8 cellular contexts compared by ENCODE assay signal in the genomic region with DNA sequence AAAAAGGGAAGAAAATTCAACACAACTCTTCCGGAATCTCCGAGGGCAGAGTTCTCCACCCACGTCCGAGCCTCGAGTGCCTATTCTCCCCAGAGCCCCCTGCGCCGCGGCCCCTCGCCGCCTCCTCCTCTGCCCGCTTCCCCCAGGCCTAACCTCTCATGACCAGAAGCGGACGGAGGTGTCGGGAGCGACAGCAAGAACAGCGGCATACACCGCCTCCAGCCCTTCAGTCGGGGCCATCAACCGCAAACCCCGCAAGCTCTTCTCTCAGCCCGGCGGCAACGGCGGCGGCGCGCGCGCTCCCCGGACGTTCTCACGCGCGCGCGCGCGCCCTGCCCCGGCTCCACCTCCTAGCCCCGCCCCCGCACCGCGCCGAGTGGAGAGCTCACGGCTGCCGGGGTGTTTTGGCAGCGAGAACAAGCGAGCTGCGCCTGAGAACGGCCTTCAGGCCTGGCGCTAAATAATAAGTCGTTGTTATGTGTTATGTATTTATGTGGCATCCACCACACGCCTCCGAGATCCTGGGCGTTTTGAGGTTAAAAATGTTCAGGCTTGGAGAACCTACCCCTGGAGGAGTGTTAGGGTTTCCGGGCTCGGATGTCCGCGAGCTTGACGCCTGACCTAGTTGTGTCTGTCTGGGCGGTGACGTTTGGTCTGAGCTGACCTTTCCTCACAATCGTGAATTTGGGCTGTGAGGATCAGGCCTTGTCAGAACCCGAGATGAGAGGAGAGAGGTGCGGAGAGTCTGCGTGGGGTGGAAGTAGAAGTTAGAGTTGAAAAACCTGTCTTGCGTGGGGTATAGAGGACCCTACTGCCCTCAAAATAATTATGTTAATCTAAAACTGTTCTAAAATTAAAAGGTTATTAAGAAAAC. TPM values are rescaled to one million over a fixed set of nuclear protein-coding genes. Genes with fewer than 3 reads are reported as not detected.
DNase-seq lines count a peak whose midpoint lies in the region; ATAC-seq and TF ChIP-seq lines count a peak whose summit lies in the region.

A gene with protein sequence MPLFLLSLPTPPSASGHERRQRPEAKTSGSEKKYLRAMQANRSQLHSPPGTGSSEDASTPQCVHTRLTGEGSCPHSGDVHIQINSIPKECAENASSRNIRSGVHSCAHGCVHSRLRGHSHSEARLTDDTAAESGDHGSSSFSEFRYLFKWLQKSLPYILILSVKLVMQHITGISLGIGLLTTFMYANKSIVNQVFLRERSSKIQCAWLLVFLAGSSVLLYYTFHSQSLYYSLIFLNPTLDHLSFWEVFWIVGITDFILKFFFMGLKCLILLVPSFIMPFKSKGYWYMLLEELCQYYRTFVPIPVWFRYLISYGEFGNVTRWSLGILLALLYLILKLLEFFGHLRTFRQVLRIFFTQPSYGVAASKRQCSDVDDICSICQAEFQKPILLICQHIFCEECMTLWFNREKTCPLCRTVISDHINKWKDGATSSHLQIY (minus strand): TSS at position 286 of the 874 bp plus-strand sequence. CDS start 77 bp downstream, at position 209.

- DNase-seq in NCI-H187 treated with DMSO at 0.1 percent for 48 hours (lab: John Stamatoyannopoulos, UW) (peak; percentile 3), T1000 (lab: John Stamatoyannopoulos, UW) (peak; percentile 83), astrocyte of the hippocampus (ENCODE audit: low read depth, low spot score) (peak; percentile 95), hepatic stellate cell (ENCODE audit: low spot score) (peak; percentile 86), uterus (peak; percentile 86)

- H3K4me3 ChIP-seq in GM12875 (ENCODE audit: low read depth, low read length), result peak within 1 kb of the TSS; percentile 67
- peak within 1 kb of the TSS; percentile 87 for H3K4me3 ChIP-seq in rectal smooth muscle tissue (ENCODE audit: low read length)
- peak within 1 kb of the TSS; percentile 71 to 94 for H3K4me3 ChIP-seq in uterus

- no peaks in the 10 kb centered on the region for H3K9me3 ChIP-seq in uterus

- H3K4me1 ChIP-seq in rectal smooth muscle tissue (ENCODE audit: control insufficient read depth, insufficient read depth, low read length) (peaks cover 3% of the 10 kb centered on the region), uterus (no peaks in the 10 kb centered on the region)

- ATAC-seq in HG02870 (IDR thresholded peaks at IDR 0.05; ENCODE audit: unreplicated experiment), result peak; percentile 56

- H3K36me3 ChIP-seq in rectal smooth muscle tissue (ENCODE audit: control insufficient read depth, insufficient read depth, low read length), result no peaks in the 10 kb centered on the region
- no peaks in the 10 kb centered on the region for H3K36me3 ChIP-seq in uterus

- TF ChIP-seq CTCF in GM12875 (IDR thresholded peaks at IDR 0.05; ENCODE audit: borderline replicate concordance, insufficient read depth, low read depth, low read length), result no peak
- peak in 1 of 4 experiments; percentile 9 for TF ChIP-seq CTCF in uterus (IDR thresholded peaks at IDR 0.05)

- peak within 1 kb of the TSS; percentile 88 for H3K27ac ChIP-seq in rectal smooth muscle tissue (ENCODE audit: low read depth, low read length)
- H3K27ac ChIP-seq in uterus, result peak within 1 kb of the TSS; percentile 91 to 97

- peak within 1 kb of the TSS; percentile 89 for H3K9ac ChIP-seq in rectal smooth muscle tissue (ENCODE audit: low read length)

- intact Hi-C loops in uterus (cut with DNase I; ENCODE audit: low total_unique reads), result no loop called here

- H3K27me3 ChIP-seq in rectal smooth muscle tissue (ENCODE audit: control insufficient read depth, insufficient read depth, low read length) (no peaks in the 10 kb centered on the region), uterus (no peaks in the 10 kb centered on the region)

- peak; percentile 44 to 74 for TF ChIP-seq POLR2A in uterus (IDR thresholded peaks at IDR 0.05)

RNA-seq across cellular contexts. Expression of the gene that starts here (rescaled TPM):
- total RNA-seq in uterus, result 10 to 100 TPM; 10.3 to 20.5 (median 16.7) TPM

Comparison
In these comparisons a context has a peak if more than half of its experiments do, and no peak if none do; other contexts are left out.
1. Peak in every context shown above with its lines: DNase-seq, ATAC-seq, H3K4me3 ChIP-seq and H3K27ac ChIP-seq.
2. DNase-seq: peak in every context shown above with its lines; median percentile 95 in astrocyte of the hippocampus; 86 in hepatic stellate cell; 86 in uterus; 83 in T1000; 3 in NCI-H187 treated with DMSO at 0.1 percent for 48 hours.